ENCODE assay signal across 16 cellular contexts in the genomic region with DNA sequence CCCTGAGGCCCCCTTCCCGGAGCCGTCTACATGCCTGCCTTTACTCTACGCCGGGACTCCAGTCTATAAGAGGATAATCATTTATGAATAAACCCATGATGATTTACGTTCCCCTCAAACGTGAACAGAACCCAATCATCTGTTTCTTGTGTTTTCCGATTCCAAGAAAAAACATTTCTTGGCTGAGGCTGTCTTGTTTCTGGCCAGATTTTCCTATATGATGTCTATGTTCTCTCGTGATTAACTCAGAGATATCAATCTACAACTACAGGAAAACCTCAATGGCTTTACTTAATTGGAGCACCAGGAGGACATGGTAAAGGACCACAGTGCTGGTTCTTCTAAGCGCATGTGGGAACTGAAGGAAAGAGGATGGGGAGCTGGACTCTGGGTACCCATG. TPM values are rescaled to one million over a fixed set of nuclear protein-coding genes. Genes with fewer than 3 reads are reported as not detected.
DNase-seq lines count a peak whose midpoint lies in the region; ATAC-seq and TF ChIP-seq lines count a peak whose summit lies in the region.
"Had no signal": no experiment of that assay in that cellular context is flagged by ENCODE, and none has a peak within 500 bp of the region (broad histone marks: within the 10 kb centered on the region; RNA-seq: fewer than 3 reads in every experiment).

No MANE protein-coding gene starts in this region.

- peaks cover 1% of the 10 kb centered on the region for H3K27me3 Mint-ChIP-seq in activated T-helper 2 cell treated with anti-CD3 and anti-CD28 coated beads, Interferon-gamma antibody, Interleukin-2, Interleukin-4, amounts not matched to agents 10 μg/mL and 5 μg/mL and 100 μg/mL, durations not matched to agents 14 hours and 24 hours and 36 hours (ENCODE audit: low read depth)
- H3K27me3 Mint-ChIP-seq: activated naive CD8-positive, alpha-beta T cell treated with anti-CD3 and anti-CD28 coated beads, Interleukin-2, amount 10 ng/mL, durations not matched to agents 7 days and 5 days had no signal

- no peak for TF ChIP-seq EP300 in esophagus muscularis mucosa (IDR thresholded peaks at IDR 0.05)

- no peaks in the 10 kb centered on the region for H3K27me3 ChIP-seq in esophagus muscularis mucosa
- no peaks in the 10 kb centered on the region for H3K27me3 ChIP-seq in muscle layer of duodenum (ENCODE audit: low read depth, low read length)
- H3K27me3 ChIP-seq in thyroid gland, result no peaks in the 10 kb centered on the region
- H3K27me3 ChIP-seq: BLaER1 had no signal

- H3K4me3 Mint-ChIP-seq in activated T-helper 2 cell treated with anti-CD3 and anti-CD28 coated beads, Interferon-gamma antibody, Interleukin-2, Interleukin-4, amounts not matched to agents 10 μg/mL and 5 μg/mL and 100 μg/mL, durations not matched to agents 14 hours and 24 hours and 36 hours (ENCODE audit: low read depth), result no peak overlapping the region
- H3K4me3 Mint-ChIP-seq: activated CD8-positive, alpha-beta T cell treated with anti-CD3 and anti-CD28 coated beads, Interleukin-2, amount 10 ng/mL, durations not matched to agents 7 days and 5 days; activated naive CD8-positive, alpha-beta T cell treated with anti-CD3 and anti-CD28 coated beads, Interleukin-2, amount 10 ng/mL, durations not matched to agents 7 days and 5 days; endodermal cell; T-helper 1 cell treated with Interleukin-12 subunit alpha and Interleukin-12 subunit beta and Interleukin-4 antibody, amounts not matched to agents 30 μg/mL and 1 μg/mL, for 36 hours had no signal

- H3K27ac ChIP-seq in esophagus muscularis mucosa (replicated peaks in 1 of 4) (peak overlapping the region; percentile 32 to 74 (median 52)), muscle layer of duodenum (ENCODE audit: low read length) (peak overlapping the region; percentile 60), thyroid gland (peak overlapping the region in 2 of 3 donors; percentile 29 to 63)
- H3K27ac ChIP-seq: 22Rv1, BLaER1 had no signal

- WGBS in esophagus muscularis mucosa, result 31% methylated on average over 9 of the region's 9 CpGs
- WGBS in thyroid gland, 2 donors, result 58 to 63% methylated on average over 9 of the region's 9 CpGs

- H3K27ac Mint-ChIP-seq in activated T-helper 2 cell treated with anti-CD3 and anti-CD28 coated beads, Interferon-gamma antibody, Interleukin-2, Interleukin-4, amounts not matched to agents 10 μg/mL and 5 μg/mL and 100 μg/mL, durations not matched to agents 14 hours and 24 hours and 36 hours, result no peak overlapping the region
- H3K27ac Mint-ChIP-seq: activated CD8-positive, alpha-beta T cell treated with anti-CD3 and anti-CD28 coated beads, Interleukin-2, amount 10 ng/mL, durations not matched to agents 7 days and 5 days; activated naive CD8-positive, alpha-beta T cell treated with anti-CD3 and anti-CD28 coated beads, Interleukin-2, amount 10 ng/mL, durations not matched to agents 7 days and 5 days; endodermal cell; T-helper 1 cell treated with Interleukin-12 subunit alpha and Interleukin-12 subunit beta and Interleukin-4 antibody, amounts not matched to agents 30 μg/mL and 1 μg/mL, for 36 hours had no signal

- H3K4me1 ChIP-seq in esophagus muscularis mucosa (peaks cover 48 to 62% (median 57%) of the 10 kb centered on the region in 4 donors), muscle layer of duodenum (ENCODE audit: control insufficient read depth in 1 of 2, insufficient read depth in 2 of 2, low read length in 2 of 2) (peaks cover 18 to 46% of the 10 kb centered on the region in 2 donors), thyroid gland (peaks cover 9 to 19% of the 10 kb centered on the region in 2 donors)
- H3K4me1 ChIP-seq: BLaER1 had no signal

- H3K9me3 ChIP-seq in esophagus muscularis mucosa, result no peaks in the 10 kb centered on the region
- H3K9me3 ChIP-seq in muscle layer of duodenum (ENCODE audit: control insufficient read depth in 1 of 2, low read length in 2 of 2), result no peaks in the 10 kb centered on the region
- no peaks in the 10 kb centered on the region for H3K9me3 ChIP-seq in thyroid gland

- TF ChIP-seq CTCF in esophagus muscularis mucosa (IDR thresholded peaks at IDR 0.05) (no peak), thyroid gland (IDR thresholded peaks at IDR 0.05) (no peak)

- H3K36me3 ChIP-seq in esophagus muscularis mucosa (no peaks in the 10 kb centered on the region), muscle layer of duodenum (ENCODE audit: control insufficient read depth in 1 of 2, insufficient read depth in 2 of 2, low read length in 2 of 2) (no peaks in the 10 kb centered on the region), thyroid gland (no peaks in the 10 kb centered on the region)

- H3K9me3 Mint-ChIP-seq in activated T-helper 2 cell treated with anti-CD3 and anti-CD28 coated beads, Interferon-gamma antibody, Interleukin-2, Interleukin-4, amounts not matched to agents 10 μg/mL and 5 μg/mL and 100 μg/mL, durations not matched to agents 14 hours and 24 hours and 36 hours, result no peaks in the 10 kb centered on the region
- H3K9me3 Mint-ChIP-seq: activated naive CD8-positive, alpha-beta T cell treated with anti-CD3 and anti-CD28 coated beads, Interleukin-2, amount 10 ng/mL, durations not matched to agents 7 days and 5 days; T-helper 1 cell treated with Interleukin-12 subunit alpha and Interleukin-12 subunit beta and Interleukin-4 antibody, amounts not matched to agents 30 μg/mL and 1 μg/mL, for 36 hours had no signal

- no peaks in the 10 kb centered on the region for H3K36me3 Mint-ChIP-seq in activated T-helper 2 cell treated with anti-CD3 and anti-CD28 coated beads, Interferon-gamma antibody, Interleukin-2, Interleukin-4, amounts not matched to agents 10 μg/mL and 5 μg/mL and 100 μg/mL, durations not matched to agents 14 hours and 24 hours and 36 hours (ENCODE audit: low read depth)
- H3K36me3 Mint-ChIP-seq: activated naive CD8-positive, alpha-beta T cell treated with anti-CD3 and anti-CD28 coated beads, Interleukin-2, amount 10 ng/mL, durations not matched to agents 7 days and 5 days had no signal

- intact Hi-C loops in esophagus muscularis mucosa (cut with DNase I), result no loop called here
- intact Hi-C loops in thyroid gland (cut with DNase I), result no loop called here
- intact Hi-C loops in activated T-helper 2 cell treated with anti-CD3 and anti-CD28 coated beads, Interferon-gamma antibody, Interleukin-2, Interleukin-4, amounts not matched to agents 10 μg/mL and 5 μg/mL and 100 μg/mL, durations not matched to agents 14 hours and 24 hours and 36 hours (cut with micrococcal nuclease), result no loop called here

- peak; percentile 83 for DNase-seq in DMS79 treated with DMSO at 0.1 percent for 48 hours (lab: John Stamatoyannopoulos, UW)
- DNase-seq in DMS79 (lab: John Stamatoyannopoulos, UW), result no peak
- DNase-seq in esophagus muscularis mucosa (ENCODE audit: extremely low spot score), result no peak
- DNase-seq in thyroid gland, result no peak
- DNase-seq in activated T-helper 2 cell treated with anti-CD3 and anti-CD28 coated beads, Interferon-gamma antibody, Interleukin-2, Interleukin-4, amounts not matched to agents 10 μg/mL and 5 μg/mL and 100 μg/mL, durations not matched to agents 14 hours and 24 hours and 36 hours (ENCODE audit: low spot score), result no peak
- DNase-seq in DMS53 treated with DMSO at 0.1 percent for 48 hours (lab: John Stamatoyannopoulos, UW; ENCODE audit: unreplicated experiment), result no peak
- DNase-seq: activated CD8-positive, alpha-beta T cell treated with anti-CD3 and anti-CD28 coated beads, Interleukin-2, amount 10 ng/mL, durations not matched to agents 7 days and 5 days; activated naive CD8-positive, alpha-beta T cell treated with anti-CD3 and anti-CD28 coated beads, Interleukin-2, amount 10 ng/mL, durations not matched to agents 7 days and 5 days; activated T-cell treated with anti-CD3 and anti-CD28 coated beads, Interleukin-2, amount 50 U/mL, for 48 hours; stimulated activated CD4-positive, alpha-beta T cell treated with anti-CD3 and anti-CD28 coated beads, Interleukin-4, amount 100 ng/mL, for 1 hour had no signal

- TF ChIP-seq POLR2A in esophagus muscularis mucosa (IDR thresholded peaks at IDR 0.05; ENCODE audit: low read depth) (no peak), thyroid gland (IDR thresholded peaks at IDR 0.05) (no peak)

- no peaks in the 10 kb centered on the region for H3K4me1 Mint-ChIP-seq in activated T-helper 2 cell treated with anti-CD3 and anti-CD28 coated beads, Interferon-gamma antibody, Interleukin-2, Interleukin-4, amounts not matched to agents 10 μg/mL and 5 μg/mL and 100 μg/mL, durations not matched to agents 14 hours and 24 hours and 36 hours (ENCODE audit: low read depth)

- no peak for ATAC-seq in HG03469 (IDR thresholded peaks at IDR 0.05; ENCODE audit: unreplicated experiment)
- ATAC-seq: activated CD8-positive, alpha-beta T cell treated with anti-CD3 and anti-CD28 coated beads, Interleukin-2, amount 10 ng/mL, durations not matched to agents 7 days and 5 days had no signal

- H3K4me3 ChIP-seq in esophagus muscularis mucosa (peak overlapping the region; percentile 24 to 33 (median 29)), muscle layer of duodenum (ENCODE audit: low read depth in 1 of 2, low read length in 2 of 2) (peak overlapping the region; percentile 15 to 35), thyroid gland (replicated peaks in 1 of 3) (no peak overlapping the region)
- H3K4me3 ChIP-seq: BLaER1 had no signal

RNA-seq across cellular contexts. Expression of gene RCAN1, which starts 22.3 kb away (rescaled TPM):
- total RNA-seq in esophagus muscularis mucosa (10 to 100 TPM; 32.4 to 58.8 (median 37.9) TPM), thyroid gland (10 to 100 TPM; 24.5 to 32.7 (median 29.0) TPM)
- 21.1 and 21.8 TPM in 2 replicates for total RNA-seq in activated T-helper 2 cell treated with anti-CD3 and anti-CD28 coated beads, Interferon-gamma antibody, Interleukin-2, Interleukin-4, amounts not matched to agents 10 μg/mL and 5 μg/mL and 100 μg/mL, durations not matched to agents 14 hours and 24 hours and 36 hours

Comparison
In these comparisons a context has a peak if more than half of its experiments do, and no peak if none do; other contexts are left out.
1. H3K4me3 ChIP-seq: peak in esophagus muscularis mucosa (4 of 4) and muscle layer of duodenum (2 of 2); none in thyroid gland (0 of 3).
2. Peak in every context shown above with its lines, with median percentiles within 50 percentile points of each other: H3K27ac ChIP-seq.